In the genomic region with DNA sequence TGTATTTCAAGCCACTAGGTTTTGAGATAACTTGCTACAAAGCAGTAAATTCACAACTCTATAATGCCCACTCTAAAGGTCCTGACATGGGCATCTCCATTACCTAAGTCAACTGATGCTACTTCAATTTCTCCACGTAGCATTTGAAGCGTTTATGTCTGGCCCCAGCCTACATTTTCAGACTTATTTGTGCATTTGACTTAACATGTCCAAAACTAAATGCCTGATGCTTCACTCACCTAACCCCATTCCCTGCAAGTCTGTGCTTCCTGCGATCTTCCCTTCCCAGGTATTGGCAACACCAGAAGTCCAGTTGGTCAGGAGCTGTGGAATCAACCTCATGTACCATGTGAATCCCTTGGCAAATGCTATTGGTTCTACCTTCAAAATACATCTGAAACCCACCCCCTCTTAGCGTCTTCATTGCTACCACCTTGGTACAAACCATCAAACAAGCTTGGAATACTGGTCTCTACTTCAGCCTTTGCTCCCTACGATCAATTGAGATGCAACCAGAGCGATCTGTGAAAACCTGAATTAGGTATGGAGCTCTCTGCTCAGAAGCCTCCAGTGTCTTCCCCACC, we compare ENCODE assay signal across 12 cellular contexts. TPM values are rescaled to one million over a fixed set of nuclear protein-coding genes. Genes with fewer than 3 reads are reported as not detected.
A peak's percentile ranks its signal among the peaks of the same experiment; 100 is the strongest.
DNase-seq lines count a peak whose midpoint lies in the region; ATAC-seq and TF ChIP-seq lines count a peak whose summit lies in the region.
"Had no signal": no experiment of that assay in that cellular context is flagged by ENCODE, and none has a peak within 500 bp of the region (broad histone marks: within the 10 kb centered on the region; RNA-seq: fewer than 3 reads in every experiment).

No MANE protein-coding gene starts in this region.

- H3K27ac Mint-ChIP-seq in activated T-cell treated with anti-CD3 and anti-CD28 coated beads, Interleukin-2, amount 50 U/mL, for 72 hours, result peak overlapping the region; percentile 25
- H3K27ac Mint-ChIP-seq in stimulated activated naive B cell treated with anti-CD40 and anti-IgM and Interleukin-4, amounts not matched to agents 10 μg/mL and 1 μg/mL and 100 μg/mL, for 72 hours, result peak overlapping the region; percentile 89
- H3K27ac Mint-ChIP-seq in naive thymus-derived CD4-positive, alpha-beta T cell, result peak overlapping the region in 3 of 9 donors; percentile 6 to 51 (median 33)

- H3K27me3 Mint-ChIP-seq in activated T-cell treated with anti-CD3 and anti-CD28 coated beads, Interleukin-2, amount 50 U/mL, for 72 hours (ENCODE audit: low read depth), result no peaks in the 10 kb centered on the region
- H3K27me3 Mint-ChIP-seq in activated T-cell treated with anti-CD3 and anti-CD28 coated beads, Interleukin-2, amount 50 U/mL, for 4 hours (ENCODE audit: low read depth), result no peaks in the 10 kb centered on the region
- H3K27me3 Mint-ChIP-seq in stimulated activated naive B cell treated with anti-CD40 and anti-IgM and Interleukin-4, amounts not matched to agents 10 μg/mL and 1 μg/mL and 100 μg/mL, for 72 hours, result no peaks in the 10 kb centered on the region
- H3K27me3 Mint-ChIP-seq in naive thymus-derived CD4-positive, alpha-beta T cell, result no peaks in the 10 kb centered on the region

- H3K4me3 ChIP-seq in OCI-LY3 (ENCODE audit: low read length), result no peak overlapping the region
- H3K4me3 ChIP-seq in naive thymus-derived CD4-positive, alpha-beta T cell (ENCODE audit: low read length), result no peak overlapping the region
- H3K4me3 ChIP-seq: Peyer's patch had no signal

- peaks cover 17% of the 10 kb centered on the region; the same call in 1 of the 2 replicates for H3K9me3 ChIP-seq in OCI-LY3 (ENCODE audit: insufficient read depth, low read length)
- peaks cover 6 to 38% (median 18%) of the 10 kb centered on the region in 3 experiments for H3K9me3 ChIP-seq in naive thymus-derived CD4-positive, alpha-beta T cell (ENCODE audit: control insufficient read depth in 2 of 3, low read length in 3 of 3)

- H3K36me3 ChIP-seq in OCI-LY3 (replicated peaks; ENCODE audit: low read depth, low read length), result peaks cover 77% of the 10 kb centered on the region
- H3K36me3 ChIP-seq in naive thymus-derived CD4-positive, alpha-beta T cell (ENCODE audit: control insufficient read depth in 2 of 3, insufficient read depth in 3 of 3, low read length in 3 of 3), result peaks cover 32 to 67% (median 43%) of the 10 kb centered on the region in 3 experiments

- H3K4me2 ChIP-seq in OCI-LY3 (ENCODE audit: low read length), result no peak overlapping the region

- H4K20me1 ChIP-seq in OCI-LY3 (ENCODE audit: insufficient read depth, low read length), result peaks cover 72% of the 10 kb centered on the region

- peaks cover 26% of the 10 kb centered on the region for H3K4me1 Mint-ChIP-seq in activated T-cell treated with anti-CD3 and anti-CD28 coated beads, Interleukin-2, amount 50 U/mL, for 72 hours (ENCODE audit: low read depth)
- peaks cover 21% of the 10 kb centered on the region for H3K4me1 Mint-ChIP-seq in activated T-cell treated with anti-CD3 and anti-CD28 coated beads, Interleukin-2, amount 50 U/mL, for 4 hours (ENCODE audit: low read depth)
- peaks cover 29 to 48% of the 10 kb centered on the region in 2 donors for H3K4me1 Mint-ChIP-seq in stimulated activated naive B cell treated with anti-CD40 and anti-IgM and Interleukin-4, amounts not matched to agents 10 μg/mL and 1 μg/mL and 100 μg/mL, for 72 hours
- peaks cover 0 to 27% (median 0%) of the 10 kb centered on the region in 7 donors for H3K4me1 Mint-ChIP-seq in naive thymus-derived CD4-positive, alpha-beta T cell

- intact Hi-C loops in naive thymus-derived CD4-positive, alpha-beta T cell (cut with micrococcal nuclease), result no loop called here

- H3K79me2 ChIP-seq in OCI-LY3 (ENCODE audit: low read length), result peaks cover 37% of the 10 kb centered on the region

- H3K36me3 Mint-ChIP-seq in activated T-cell treated with anti-CD3 and anti-CD28 coated beads, Interleukin-2, amount 50 U/mL, for 72 hours (ENCODE audit: insufficient read depth in 2 of 2), result peaks cover 36 to 53% of the 10 kb centered on the region in 2 donors
- peaks cover 76% of the 10 kb centered on the region for H3K36me3 Mint-ChIP-seq in activated T-cell treated with anti-CD3 and anti-CD28 coated beads, Interleukin-2, amount 50 U/mL, for 4 hours (ENCODE audit: insufficient read depth)
- H3K36me3 Mint-ChIP-seq in stimulated activated naive B cell treated with anti-CD40 and anti-IgM and Interleukin-4, amounts not matched to agents 10 μg/mL and 1 μg/mL and 100 μg/mL, for 72 hours, result peaks cover 83 to 85% of the 10 kb centered on the region in 2 donors
- H3K36me3 Mint-ChIP-seq in naive thymus-derived CD4-positive, alpha-beta T cell, result peaks cover 52 to 89% (median 76%) of the 10 kb centered on the region in 5 donors

- POLR2A ChIA-PET in naive thymus-derived CD4-positive, alpha-beta T cell (lab: Charles Lee), result interaction anchor here (1.2 to 1.3 kb wide), 2 partner anchors 9 to 11 kb away, joined by 3 read pairs; no protein-coding TSS in a partner anchor

- TF ChIP-seq CTCF in OCI-LY3 (IDR thresholded peaks at IDR 0.05; ENCODE audit: low read depth, low read length), result no peak

- CTCF ChIA-PET in naive thymus-derived CD4-positive, alpha-beta T cell (lab: Charles Lee), result no interaction called here

- no peaks in the 10 kb centered on the region for H3K27me3 ChIP-seq in OCI-LY3 (ENCODE audit: low read depth, low read length)
- H3K27me3 ChIP-seq in naive thymus-derived CD4-positive, alpha-beta T cell (ENCODE audit: control insufficient read depth in 2 of 2, insufficient read depth in 2 of 2, low read length in 2 of 2), result no peaks in the 10 kb centered on the region
- H3K27me3 ChIP-seq: Peyer's patch had no signal

- DNase-seq in activated T-cell treated with anti-CD3 and anti-CD28 coated beads, Interleukin-2, amount 50 U/mL, for 72 hours, result no peak
- DNase-seq in activated T-cell treated with anti-CD3 and anti-CD28 coated beads, Interleukin-2, amount 50 U/mL, for 4 hours, result no peak
- DNase-seq in cerebellar cortex (ENCODE audit: low spot score) (peak; percentile 70), cerebellar nuclear complex (lab: John Stamatoyannopoulos, UW) (no peak)
- DNase-seq in stimulated activated naive B cell treated with anti-CD40 and anti-IgM and Interleukin-4, amounts not matched to agents 10 μg/mL and 1 μg/mL and 100 μg/mL, for 72 hours, result no peak
- DNase-seq in naive thymus-derived CD4-positive, alpha-beta T cell, result no peak
- DNase-seq: caudate nucleus, NCI-H1930, Peyer's patch had no signal

- peak in 1 of 2 donors; percentile 6 for ATAC-seq in activated T-cell treated with anti-CD3 and anti-CD28 coated beads, Interleukin-2, amount 50 U/mL, for 72 hours (replicated peaks in 1 of 2)
- ATAC-seq in activated T-cell treated with anti-CD3 and anti-CD28 coated beads, Interleukin-2, amount 50 U/mL, for 4 hours, result no peak
- peak in 1 of 2 donors; percentile 35 for ATAC-seq in stimulated activated naive B cell treated with anti-CD40 and anti-IgM and Interleukin-4, amounts not matched to agents 10 μg/mL and 1 μg/mL and 100 μg/mL, for 72 hours (replicated peaks)
- no peak for ATAC-seq in GM18502 (IDR thresholded peaks at IDR 0.05; ENCODE audit: poor library complexity, unreplicated experiment)
- no peak for ATAC-seq in naive thymus-derived CD4-positive, alpha-beta T cell

- peak overlapping the region; percentile 50 for H3K27ac ChIP-seq in OCI-LY3 (ENCODE audit: low read length)
- H3K27ac ChIP-seq in naive thymus-derived CD4-positive, alpha-beta T cell (ENCODE audit: low read depth, low read length), result no peak overlapping the region
- H3K27ac ChIP-seq: Peyer's patch had no signal

- no peak overlapping the region for H3K4me3 Mint-ChIP-seq in activated T-cell treated with anti-CD3 and anti-CD28 coated beads, Interleukin-2, amount 50 U/mL, for 72 hours
- no peak overlapping the region for H3K4me3 Mint-ChIP-seq in activated T-cell treated with anti-CD3 and anti-CD28 coated beads, Interleukin-2, amount 50 U/mL, for 4 hours
- peak overlapping the region in 1 of 2 donors; percentile 57 for H3K4me3 Mint-ChIP-seq in stimulated activated naive B cell treated with anti-CD40 and anti-IgM and Interleukin-4, amounts not matched to agents 10 μg/mL and 1 μg/mL and 100 μg/mL, for 72 hours
- no peak overlapping the region for H3K4me3 Mint-ChIP-seq in naive thymus-derived CD4-positive, alpha-beta T cell
- H3K4me3 Mint-ChIP-seq: activated T-helper 1 cell treated with anti-CD3 and anti-CD28 coated beads, Interleukin-12 subunit alpha, Interleukin-12 subunit beta, Interleukin-2, Interleukin-4 antibody, amounts not matched to agents 30 ng/mL and 10 ng/mL and 1 ng/mL, durations not matched to agents 14 hours and 24 hours and 36 hours had no signal

- H3K9ac ChIP-seq in OCI-LY3 (ENCODE audit: low read length), result no peak overlapping the region

- no peak overlapping the region for H2AFZ ChIP-seq in OCI-LY3 (ENCODE audit: low read depth, low read length)

- H3K4me1 ChIP-seq in OCI-LY3 (ENCODE audit: low read length), result peaks cover 39% of the 10 kb centered on the region
- H3K4me1 ChIP-seq in naive thymus-derived CD4-positive, alpha-beta T cell (ENCODE audit: control insufficient read depth in 2 of 2, insufficient read depth in 2 of 2, low read length in 2 of 2), result no peaks in the 10 kb centered on the region
- H3K4me1 ChIP-seq: Peyer's patch had no signal

- peaks cover 0 to 10% of the 10 kb centered on the region in 2 donors for H3K9me3 Mint-ChIP-seq in activated T-cell treated with anti-CD3 and anti-CD28 coated beads, Interleukin-2, amount 50 U/mL, for 72 hours
- peaks cover 25% of the 10 kb centered on the region for H3K9me3 Mint-ChIP-seq in activated T-cell treated with anti-CD3 and anti-CD28 coated beads, Interleukin-2, amount 50 U/mL, for 4 hours
- H3K9me3 Mint-ChIP-seq in stimulated activated naive B cell treated with anti-CD40 and anti-IgM and Interleukin-4, amounts not matched to agents 10 μg/mL and 1 μg/mL and 100 μg/mL, for 72 hours, result peaks cover 17 to 26% of the 10 kb centered on the region in 2 donors
- peaks cover 15 to 76% (median 38%) of the 10 kb centered on the region in 11 donors for H3K9me3 Mint-ChIP-seq in naive thymus-derived CD4-positive, alpha-beta T cell

RNA-seq across cellular contexts. Expression of a gene that starts 12.8 kb away (rescaled TPM):
- total RNA-seq in activated T-cell treated with anti-CD3 and anti-CD28 coated beads, Interleukin-2, amount 50 U/mL, for 72 hours, result 10 to 100 TPM; 37.8 to 48.8 TPM
- 10 to 100 TPM; 52.5 to 69.2 (median 56.4) TPM for total RNA-seq in activated T-cell treated with anti-CD3 and anti-CD28 coated beads, Interleukin-2, amount 50 U/mL, for 4 hours
- 10 to 100 TPM; 45.0 to 83.7 (median 62.2) TPM for total RNA-seq in naive thymus-derived CD4-positive, alpha-beta T cell
- 10 to 100 TPM; 34.5 to 79.5 TPM for polyA plus RNA-seq in naive thymus-derived CD4-positive, alpha-beta T cell
